ENCODE assay signal across 16 cellular contexts in genomic region chr7:2249744-2250323, GRCh38. TPM values are rescaled to one million over a fixed set of nuclear protein-coding genes. Genes with fewer than 3 reads are reported as not detected.
DNase-seq lines count a peak whose midpoint lies in the region; ATAC-seq and TF ChIP-seq lines count a peak whose summit lies in the region.
"Had no signal": no experiment of that assay in that cellular context is flagged by ENCODE, and none has a peak within 500 bp of the region (broad histone marks: within the 10 kb centered on the region; RNA-seq: fewer than 3 reads in every experiment).

No MANE protein-coding gene starts in this region.

- intact Hi-C loops in activated CD4-positive, alpha-beta T cell treated with anti-CD3 and anti-CD28 coated beads for 36 hours (cut with DNase I, micrococcal nuclease) = loop anchor here in 1 of 2 experiments (5.0 kb wide), 1 partner anchor 102 kb away; the partner anchor contains the start of gene EIF3B
- intact Hi-C loops in spleen (cut with DNase I; ENCODE audit: low total_unique reads) = loop anchor here (5.0 kb wide), 1 partner anchor 62 kb away; the partner anchor contains the start of gene SNX8

- H3K9ac ChIP-seq in endodermal cell (ENCODE audit: extremely low read depth, low read length, poor library complexity, severe bottlenecking) = no peak overlapping the region

- DNase-seq in activated CD4-positive, alpha-beta T cell treated with anti-CD3 and anti-CD28 coated beads, Interleukin-2, amount 10 ng/mL, durations not matched to agents 7 days and 5 days = no peak
- no peak for DNase-seq in activated CD4-positive, alpha-beta T cell treated with anti-CD3 and anti-CD28 coated beads for 36 hours
- DNase-seq in endodermal cell (no peak), spleen (no peak), substantia nigra (lab: John Stamatoyannopoulos, UW) (no peak)
- no peak for DNase-seq in central memory CD4-positive, alpha-beta T cell
- DNase-seq: CD8-positive, alpha-beta memory T cell; effector CD8-positive, alpha-beta T cell; NCI-H1048; NCI-H82 had no signal

- H3K36me3 ChIP-seq in KOPT-K1 (ENCODE audit: insufficient read depth, low read length) = peaks cover 61% of the 10 kb centered on the region
- H3K36me3 ChIP-seq in endodermal cell (ENCODE audit: control insufficient read depth, insufficient read depth, low read length) = peaks cover 8% of the 10 kb centered on the region
- H3K36me3 ChIP-seq in spleen = peaks cover 0 to 44% (median 24%) of the 10 kb centered on the region in 6 donors

- CTCF ChIA-PET in activated CD4-positive, alpha-beta T cell treated with anti-CD3 and anti-CD28 coated beads, Interleukin-2, amount 10 ng/mL, durations not matched to agents 7 days and 5 days (lab: Charles Lee) = no interaction called here
- CTCF ChIA-PET in activated CD4-positive, alpha-beta T cell treated with anti-CD3 and anti-CD28 coated beads for 36 hours (lab: Charles Lee) = interaction anchor here (2.3 kb wide), 1 partner anchor 98 kb away, joined by 9 read pairs; no protein-coding TSS in a partner anchor

- no peak for TF ChIP-seq POLR2A in spleen (IDR thresholded peaks at IDR 0.05)

- H3K27ac Mint-ChIP-seq in activated CD4-positive, alpha-beta T cell treated with anti-CD3 and anti-CD28 coated beads, Interleukin-2, amount 10 ng/mL, durations not matched to agents 7 days and 5 days = peak overlapping the region; percentile 82
- no peak overlapping the region for H3K27ac Mint-ChIP-seq in activated CD4-positive, alpha-beta T cell treated with anti-CD3 and anti-CD28 coated beads for 36 hours
- peak overlapping the region; percentile 44 for H3K27ac Mint-ChIP-seq in endodermal cell

- WGBS in endodermal cell (ENCODE audit: insufficient coverage in 1 of 2, insufficient read length in 1 of 2), 2 experiments = 89 to 92% methylated on average over 16 to 27 of the region's 27 CpGs
- 81 to 90% (median 83%) methylated on average over 19 to 27 of the region's 27 CpGs for WGBS in spleen, 5 donors

- H3K9me3 Mint-ChIP-seq in activated CD4-positive, alpha-beta T cell treated with anti-CD3 and anti-CD28 coated beads, Interleukin-2, amount 10 ng/mL, durations not matched to agents 7 days and 5 days = no peaks in the 10 kb centered on the region
- H3K9me3 Mint-ChIP-seq in activated CD4-positive, alpha-beta T cell treated with anti-CD3 and anti-CD28 coated beads for 36 hours (ENCODE audit: low read depth) = no peaks in the 10 kb centered on the region
- no peaks in the 10 kb centered on the region for H3K9me3 Mint-ChIP-seq in endodermal cell
- H3K9me3 Mint-ChIP-seq: activated naive CD4-positive, alpha-beta T cell treated with anti-CD3 and anti-CD28 coated beads, Interleukin-2, amount 10 ng/mL, durations not matched to agents 7 days and 5 days; CD8-positive, alpha-beta memory T cell had no signal

- H3K9me3 ChIP-seq in KOPT-K1 (ENCODE audit: insufficient read depth, low read length, poor library complexity, severe bottlenecking) (no peaks in the 10 kb centered on the region), endodermal cell (ENCODE audit: control insufficient read depth, low read length) (no peaks in the 10 kb centered on the region), spleen (no peaks in the 10 kb centered on the region)
- H3K9me3 ChIP-seq: testis had no signal

- no peaks in the 10 kb centered on the region for H3K27me3 Mint-ChIP-seq in activated CD4-positive, alpha-beta T cell treated with anti-CD3 and anti-CD28 coated beads, Interleukin-2, amount 10 ng/mL, durations not matched to agents 7 days and 5 days
- H3K27me3 Mint-ChIP-seq in activated CD4-positive, alpha-beta T cell treated with anti-CD3 and anti-CD28 coated beads for 36 hours = no peaks in the 10 kb centered on the region
- no peaks in the 10 kb centered on the region for H3K27me3 Mint-ChIP-seq in endodermal cell (ENCODE audit: insufficient read depth)
- H3K27me3 Mint-ChIP-seq: activated naive CD4-positive, alpha-beta T cell treated with anti-CD3 and anti-CD28 coated beads, Interleukin-2, amount 10 ng/mL, durations not matched to agents 7 days and 5 days; CD8-positive, alpha-beta memory T cell had no signal

- no peaks in the 10 kb centered on the region for H3K4me1 ChIP-seq in endodermal cell (ENCODE audit: control insufficient read depth, insufficient read depth, low read length)
- H3K4me1 ChIP-seq in spleen = peaks cover 16 to 73% (median 44%) of the 10 kb centered on the region in 6 donors
- H3K4me1 ChIP-seq: testis had no signal

- no peak overlapping the region for H3K4me3 Mint-ChIP-seq in activated CD4-positive, alpha-beta T cell treated with anti-CD3 and anti-CD28 coated beads, Interleukin-2, amount 10 ng/mL, durations not matched to agents 7 days and 5 days
- no peak overlapping the region for H3K4me3 Mint-ChIP-seq in activated CD4-positive, alpha-beta T cell treated with anti-CD3 and anti-CD28 coated beads for 36 hours
- H3K4me3 Mint-ChIP-seq in endodermal cell = no peak overlapping the region

- no peak overlapping the region for H3K4me3 ChIP-seq in endodermal cell (ENCODE audit: low read length)
- H3K4me3 ChIP-seq in spleen = no peak overlapping the region
- H3K4me3 ChIP-seq: testis had no signal

- no peak for ATAC-seq in activated CD4-positive, alpha-beta T cell treated with anti-CD3 and anti-CD28 coated beads for 36 hours
- ATAC-seq in HG03354 (IDR thresholded peaks at IDR 0.05; ENCODE audit: poor library complexity, severe bottlenecking, unreplicated experiment) = no peak

- H3K36me3 Mint-ChIP-seq in activated CD4-positive, alpha-beta T cell treated with anti-CD3 and anti-CD28 coated beads, Interleukin-2, amount 10 ng/mL, durations not matched to agents 7 days and 5 days (ENCODE audit: low read depth) = peaks cover 21% of the 10 kb centered on the region
- peaks cover 18% of the 10 kb centered on the region for H3K36me3 Mint-ChIP-seq in activated CD4-positive, alpha-beta T cell treated with anti-CD3 and anti-CD28 coated beads for 36 hours (ENCODE audit: low read depth)
- peaks cover 28% of the 10 kb centered on the region for H3K36me3 Mint-ChIP-seq in endodermal cell (ENCODE audit: low read depth)

- H3K4me1 Mint-ChIP-seq in activated CD4-positive, alpha-beta T cell treated with anti-CD3 and anti-CD28 coated beads, Interleukin-2, amount 10 ng/mL, durations not matched to agents 7 days and 5 days = peaks cover 34% of the 10 kb centered on the region
- peaks cover 12% of the 10 kb centered on the region for H3K4me1 Mint-ChIP-seq in activated CD4-positive, alpha-beta T cell treated with anti-CD3 and anti-CD28 coated beads for 36 hours
- no peaks in the 10 kb centered on the region for H3K4me1 Mint-ChIP-seq in endodermal cell

- POLR2A ChIA-PET in activated CD4-positive, alpha-beta T cell treated with anti-CD3 and anti-CD28 coated beads, Interleukin-2, amount 10 ng/mL, durations not matched to agents 7 days and 5 days (lab: Charles Lee) = no interaction called here
- POLR2A ChIA-PET in activated CD4-positive, alpha-beta T cell treated with anti-CD3 and anti-CD28 coated beads for 36 hours (lab: Charles Lee) = no interaction called here

- peak overlapping the region; percentile 54 for H3K27ac ChIP-seq in KOPT-K1 (ENCODE audit: low read depth, low read length, poor library complexity, severe bottlenecking)
- no peak overlapping the region for H3K27ac ChIP-seq in endodermal cell (ENCODE audit: low read depth, low read length)
- peak overlapping the region; percentile 25 to 69 (median 67) for H3K27ac ChIP-seq in spleen
- no peak overlapping the region for H3K27ac ChIP-seq in substantia nigra (ENCODE audit: low read depth, low read length, poor library complexity, severe bottlenecking)
- H3K27ac ChIP-seq: foreskin keratinocyte, VCaP had no signal

- no peaks in the 10 kb centered on the region for H3K27me3 ChIP-seq in endodermal cell (ENCODE audit: control insufficient read depth, insufficient read depth, low read length, poor library complexity, severe bottlenecking)
- H3K27me3 ChIP-seq in spleen (replicated peaks in 1 of 7) = no peaks in the 10 kb centered on the region
- H3K27me3 ChIP-seq: foreskin keratinocyte, testis had no signal

- TF ChIP-seq CTCF in endodermal cell (conservative IDR thresholded peaks at IDR 0.05) (no peak), spleen (IDR thresholded peaks at IDR 0.05 in 8 of 11, conservative IDR thresholded peaks at IDR 0.05 in 3 of 11) (no peak)

RNA-seq across cellular contexts. Expression of gene NUDT1, which starts 7.8 kb away (rescaled TPM):
- total RNA-seq in activated CD4-positive, alpha-beta T cell treated with anti-CD3 and anti-CD28 coated beads, Interleukin-2, amount 10 ng/mL, durations not matched to agents 7 days and 5 days = 100 to 1,000 TPM in 1 of 2 experiments, 10 to 100 TPM in 1; 77.4 to 104 TPM
- total RNA-seq in activated CD4-positive, alpha-beta T cell treated with anti-CD3 and anti-CD28 coated beads for 36 hours = 100 to 1,000 TPM in 1 of 2 experiments, 10 to 100 TPM in 1; 52.5 to 100 TPM
- total RNA-seq in endodermal cell = 10 to 100 TPM; 56.0 to 84.7 TPM
- polyA plus RNA-seq in endodermal cell (2013, experiment 1 of 2) = 64.0 TPM
- 61.0 TPM for polyA plus RNA-seq in endodermal cell (2013, experiment 2 of 2)
- 10 to 100 TPM; 13.7 to 29.4 (median 20.4) TPM for total RNA-seq in spleen
- 10 to 100 TPM; 38.2 to 69.3 (median 42.4) TPM for polyA plus RNA-seq in spleen

RNA-seq across cellular contexts. Expression of gene MRM2, which starts 7.8 kb away (rescaled TPM):
- 10 to 100 TPM; 28.6 to 28.8 TPM for total RNA-seq in activated CD4-positive, alpha-beta T cell treated with anti-CD3 and anti-CD28 coated beads, Interleukin-2, amount 10 ng/mL, durations not matched to agents 7 days and 5 days
- 10 to 100 TPM; 28.7 to 32.1 TPM for total RNA-seq in activated CD4-positive, alpha-beta T cell treated with anti-CD3 and anti-CD28 coated beads for 36 hours
- 10 to 100 TPM; 38.9 TPM for total RNA-seq in endodermal cell
- 33.3 TPM for polyA plus RNA-seq in endodermal cell (2013, experiment 1 of 2)
- polyA plus RNA-seq in endodermal cell (2013, experiment 2 of 2) = 31.5 TPM
- total RNA-seq in spleen = 10 to 100 TPM; 19.0 to 24.7 (median 23.3) TPM
- 10 to 100 TPM; 24.1 to 35.8 (median 27.2) TPM for polyA plus RNA-seq in spleen

RNA-seq across cellular contexts. Expression of gene MAD1L1, which starts 17.1 kb away (rescaled TPM):
- total RNA-seq in activated CD4-positive, alpha-beta T cell treated with anti-CD3 and anti-CD28 coated beads, Interleukin-2, amount 10 ng/mL, durations not matched to agents 7 days and 5 days = 100 to 1,000 TPM; 125 to 127 TPM
- 10 to 100 TPM; 50.2 to 61.7 TPM for total RNA-seq in activated CD4-positive, alpha-beta T cell treated with anti-CD3 and anti-CD28 coated beads for 36 hours
- total RNA-seq in endodermal cell (10 to 100 TPM; 59.1 to 61.4 TPM), spleen (100 to 1,000 TPM in 1 of 7 donors, 10 to 100 TPM in 6; 47.3 to 104 (median 62.0) TPM)
- 33.1 TPM for polyA plus RNA-seq in endodermal cell (2013, experiment 1 of 2)
- polyA plus RNA-seq in endodermal cell (2013, experiment 2 of 2) = 29.4 TPM
- polyA plus RNA-seq in spleen = 100 to 1,000 TPM in 1 of 3 donors, 10 to 100 TPM in 2; 48.8 to 118 (median 75.0) TPM

Comparison
In these comparisons a context has a peak if more than half of its experiments do, and no peak if none do; other contexts are left out.
1. H3K27ac ChIP-seq: peak in KOPT-K1 (single experiment) and spleen (8 of 8); none in endodermal cell (single experiment) and substantia nigra (single experiment).